Comparison of ENCODE assay signal across 1 cellular context in genomic region chr1:42214447-42214871, GRCh38.
TF ChIP-seq lines count a peak whose summit lies in the region.

No MANE protein-coding gene starts in this region.

TF ChIP-seq in HepG2, 621 proteins besides CTCF, POLR2A, EP300 and RAD21 (continued from another document and continues in another):
- TF ChIP-seq THAP8 (CRISPR knock-in tag; IDR thresholded peaks at IDR 0.05; ENCODE audit: borderline replicate concordance), result no peak
- TF ChIP-seq ZNF556 (CRISPR knock-in tag; IDR thresholded peaks at IDR 0.05; ENCODE audit: borderline replicate concordance), result no peak; the same call in 1 of the 2 replicates
- peak; percentile 77; the same call in 1 of the 2 replicates for TF ChIP-seq ZNF12 (CRISPR knock-in tag; IDR thresholded peaks at IDR 0.05)
- no peak for TF ChIP-seq ZNF660 (CRISPR knock-in tag; IDR thresholded peaks at IDR 0.05; ENCODE audit: borderline replicate concordance, low read depth)
- no peak for TF ChIP-seq NPAS2 (CRISPR knock-in tag; IDR thresholded peaks at IDR 0.05; ENCODE audit: borderline replicate concordance)
- no peak for TF ChIP-seq ZFP36 (IDR thresholded peaks at IDR 0.05; ENCODE audit: borderline replicate concordance, low read depth, low read length, partially characterized antibody)
- no peak for TF ChIP-seq KLF11 (CRISPR knock-in tag; IDR thresholded peaks at IDR 0.05)
- no peak for TF ChIP-seq TOPORS (CRISPR knock-in tag; IDR thresholded peaks at IDR 0.05)
- no peak; the same call in 1 of the 2 replicates for TF ChIP-seq ZNF335 (CRISPR knock-in tag; IDR thresholded peaks at IDR 0.05)
- TF ChIP-seq HNRNPUL1 (IDR thresholded peaks at IDR 0.05; ENCODE audit: low read depth, low read length), result no peak
- no peak for TF ChIP-seq LRRFIP1 (CRISPR knock-in tag; conservative IDR thresholded peaks at IDR 0.05)
- no peak for TF ChIP-seq SIN3B (IDR thresholded peaks at IDR 0.05; ENCODE audit: low read length)
- TF ChIP-seq FOXA3 (CRISPR knock-in tag; IDR thresholded peaks at IDR 0.05), result peak; percentile 97
- TF ChIP-seq RFX5 (IDR thresholded peaks at IDR 0.05; ENCODE audit: low read depth, low read length), result peak; percentile 90
- TF ChIP-seq KDM5A (IDR thresholded peaks at IDR 0.05; ENCODE audit: borderline replicate concordance, low read length), result no peak
- TF ChIP-seq TRAFD1 (CRISPR knock-in tag; IDR thresholded peaks at IDR 0.05; ENCODE audit: borderline replicate concordance), result no peak
- TF ChIP-seq RCOR2 (CRISPR knock-in tag; IDR thresholded peaks at IDR 0.05), result peak; percentile 72; the same call in 1 of the 2 replicates
- no peak for TF ChIP-seq ZNF672 (CRISPR knock-in tag; IDR thresholded peaks at IDR 0.05)
- no peak for TF ChIP-seq SUZ12 (IDR thresholded peaks at IDR 0.05; ENCODE audit: low read depth, low read length)
- no peak for TF ChIP-seq ZXDC (CRISPR knock-in tag; IDR thresholded peaks at IDR 0.05)
- TF ChIP-seq ZNF737 (CRISPR knock-in tag; IDR thresholded peaks at IDR 0.05; ENCODE audit: borderline replicate concordance), result no peak
- TF ChIP-seq SMAD1 (CRISPR knock-in tag; IDR thresholded peaks at IDR 0.05; ENCODE audit: borderline replicate concordance, low read depth), result no peak
- no peak for TF ChIP-seq KDM2A (CRISPR knock-in tag; IDR thresholded peaks at IDR 0.05; ENCODE audit: borderline replicate concordance, low read depth)
- no peak for TF ChIP-seq ZNF460 (CRISPR knock-in tag; IDR thresholded peaks at IDR 0.05; ENCODE audit: borderline replicate concordance)
- no peak for TF ChIP-seq ZSCAN12 (CRISPR knock-in tag; IDR thresholded peaks at IDR 0.05)
- no peak for TF ChIP-seq ZNF275 (CRISPR knock-in tag; IDR thresholded peaks at IDR 0.05; ENCODE audit: borderline replicate concordance)
- no peak for TF ChIP-seq ZFP41 (CRISPR knock-in tag; IDR thresholded peaks at IDR 0.05; ENCODE audit: borderline replicate concordance)
- peak; percentile 86 for TF ChIP-seq SAP130 (CRISPR knock-in tag; IDR thresholded peaks at IDR 0.05; ENCODE audit: low read depth)
- no peak for TF ChIP-seq PRMT3 (CRISPR knock-in tag; IDR thresholded peaks at IDR 0.05; ENCODE audit: borderline replicate concordance, low read depth)
- no peak for TF ChIP-seq TIGD3 (CRISPR knock-in tag; IDR thresholded peaks at IDR 0.05; ENCODE audit: borderline replicate concordance)
- no peak for TF ChIP-seq HHEX (CRISPR knock-in tag; IDR thresholded peaks at IDR 0.05)
- peak; percentile 34 for TF ChIP-seq ASH2L (IDR thresholded peaks at IDR 0.05; ENCODE audit: insufficient read length, low read depth, low read length)
- TF ChIP-seq ZMYM3 (CRISPR knock-in tag; IDR thresholded peaks at IDR 0.05), result peak; percentile 65; the same call in 1 of the 2 replicates
- TF ChIP-seq ATF6 (CRISPR knock-in tag; conservative IDR thresholded peaks at IDR 0.05), result no peak
- TF ChIP-seq ZNF691 (CRISPR knock-in tag; IDR thresholded peaks at IDR 0.05; ENCODE audit: borderline replicate concordance, low read depth), result 0 out of 2 replicates have a peak, but pooled peaks have one; percentile 16
- 0 out of 2 replicates have a peak, but pooled peaks have one; percentile 55 for TF ChIP-seq MXD4 (CRISPR knock-in tag; IDR thresholded peaks at IDR 0.05)
- TF ChIP-seq BRF2 (CRISPR knock-in tag; IDR thresholded peaks at IDR 0.05), result no peak
- TF ChIP-seq SOX6 (IDR thresholded peaks at IDR 0.05), result no peak
- peak; percentile 92 for TF ChIP-seq SOX6 (CRISPR knock-in tag; IDR thresholded peaks at IDR 0.05)
- no peak for TF ChIP-seq PCBP2 (optimal IDR thresholded peaks at IDR 0.05; ENCODE audit: low read depth, low read length, poor library complexity, severe bottlenecking)
- peak; percentile 51; the same call in 1 of the 2 replicates for TF ChIP-seq THRA (CRISPR knock-in tag; IDR thresholded peaks at IDR 0.05; ENCODE audit: borderline replicate concordance)
- TF ChIP-seq GABPA (IDR thresholded peaks at IDR 0.05; ENCODE audit: low read depth, low read length), result no peak
- peak; percentile 74 for TF ChIP-seq GABPA (CRISPR knock-in tag; IDR thresholded peaks at IDR 0.05; ENCODE audit: low read depth)
- no peak for TF ChIP-seq ZFP82 (CRISPR knock-in tag; IDR thresholded peaks at IDR 0.05; ENCODE audit: borderline replicate concordance)
- no peak for TF ChIP-seq ZNF280D (CRISPR knock-in tag; IDR thresholded peaks at IDR 0.05)
- TF ChIP-seq TRIM24 (CRISPR knock-in tag; IDR thresholded peaks at IDR 0.05), result peak; percentile 89
